In the genomic region with DNA sequence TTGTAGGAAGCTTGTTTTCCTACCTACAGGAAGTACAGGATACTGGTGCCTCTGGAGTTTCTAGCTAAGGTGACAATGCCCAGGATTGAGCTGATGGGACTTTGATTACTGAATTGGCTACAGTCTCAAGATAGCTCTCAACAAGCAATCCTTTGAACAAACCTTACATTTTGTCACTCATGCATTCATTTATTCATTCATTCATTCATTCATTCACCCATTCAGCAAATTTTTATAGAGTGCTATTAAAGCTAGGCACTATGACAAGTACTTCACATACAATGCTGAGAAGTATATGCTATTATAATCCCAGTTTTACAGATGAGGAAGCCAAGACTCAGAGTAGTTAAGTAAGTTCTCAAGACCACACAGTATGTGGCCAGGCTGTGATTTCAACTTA, we compare ENCODE assay signal across 2 cellular contexts.
TF ChIP-seq lines count a peak whose summit lies in the region.

No MANE protein-coding gene starts in this region.

TF ChIP-seq in GM12878, 131 proteins besides CTCF, POLR2A, EP300 and RAD21:
- TF ChIP-seq ZNF24 (IDR thresholded peaks at IDR 0.05) = peak; percentile 91
- no peak for TF ChIP-seq ZNF622 (IDR thresholded peaks at IDR 0.05)
- no peak for TF ChIP-seq SREBF2 (IDR thresholded peaks at IDR 0.05; ENCODE audit: low read length)
TF ChIP-seq in GM12878: peak in this region for 1.

TF ChIP-seq in GM23338, 12 proteins besides CTCF, POLR2A, EP300 and RAD21:
- no peak for TF ChIP-seq ZNF114 (CRISPR knock-in tag; IDR thresholded peaks at IDR 0.05)
- TF ChIP-seq ZNF331 (CRISPR knock-in tag; IDR thresholded peaks at IDR 0.05; ENCODE audit: low read depth) = no peak
